Comparison of ENCODE assay signal across 30 cellular contexts in genomic region chr21:32214654-32215305, GRCh38.
DNase-seq lines count a peak whose midpoint lies in the region; ATAC-seq and TF ChIP-seq lines count a peak whose summit lies in the region.
"Had no signal": no experiment of that assay in that cellular context is flagged by ENCODE, and none has a peak within 500 bp of the region (broad histone marks: within the 10 kb centered on the region; RNA-seq: fewer than 3 reads in every experiment).

No MANE protein-coding gene starts in this region.

- no peak for TF ChIP-seq CTCF in H9 (conservative IDR thresholded peaks at IDR 0.05)
- no peak for TF ChIP-seq CTCF in PC-3 (conservative IDR thresholded peaks at IDR 0.05; ENCODE audit: low read depth, low read length)

- no peak overlapping the region for H3K56ac ChIP-seq in H9 (ENCODE audit: insufficient read length, low read depth, low read length)

- H3K4me2 ChIP-seq in H9 (ENCODE audit: insufficient read depth, insufficient read length, low read length) = no peak overlapping the region
- H3K4me2 ChIP-seq in PC-3 (ENCODE audit: low read length) = no peak overlapping the region
- no peak overlapping the region for H3K4me2 ChIP-seq in neuronal stem cell (ENCODE audit: insufficient read depth, low read length, poor library complexity, severe bottlenecking)
- H3K4me2 ChIP-seq: PC-9 had no signal

- H2AFZ ChIP-seq in H9 (ENCODE audit: low read length) = no peak overlapping the region
- no peak overlapping the region for H2AFZ ChIP-seq in PC-3 (ENCODE audit: low read length)
- no peak overlapping the region for H2AFZ ChIP-seq in neuronal stem cell (ENCODE audit: low read length)
- H2AFZ ChIP-seq: GM23248, PC-9 had no signal

- H3K4me3 ChIP-seq in PC-3 (ENCODE audit: low read length) (no peak overlapping the region), neuronal stem cell (ENCODE audit: low read length in 2 of 2) (no peak overlapping the region)
- H3K4me3 ChIP-seq: GM12878, GM23248, HAP-1, MG63, PC-9, SJSA1 had no signal

- WGBS in H9 (ENCODE audit: extremely low coverage, insufficient read length, low lambda C conversion rate) = no CpG with 5 or more reads among the region's 5 CpGs
- WGBS in neuronal stem cell (ENCODE audit: extremely low coverage in 2 of 2, insufficient read length in 2 of 2, insufficient replicate concordance in 1 of 2), 2 donors = no CpG with 5 or more reads among the region's 5 CpGs

- H4K8ac ChIP-seq in H9 (replicated peaks; ENCODE audit: insufficient read length, low read depth, low read length) (no peak overlapping the region), neuronal stem cell (ENCODE audit: low read depth, low read length) (no peak overlapping the region)

- no peak overlapping the region for H3K9ac ChIP-seq in H9 (ENCODE audit: extremely low read depth, insufficient read length, low read length)
- no peak overlapping the region for H3K9ac ChIP-seq in PC-3 (ENCODE audit: low read length)
- no peak overlapping the region for H3K9ac ChIP-seq in neuronal stem cell (ENCODE audit: low read depth, low read length, poor library complexity)
- H3K9ac ChIP-seq: GM23248 had no signal

- no peak overlapping the region for H2AK5ac ChIP-seq in H9 (ENCODE audit: insufficient read length, low read length)
- no peak overlapping the region for H2AK5ac ChIP-seq in neuronal stem cell (ENCODE audit: low read depth, low read length)

- H2BK5ac ChIP-seq in H9 (ENCODE audit: insufficient read length, low read length) (no peak overlapping the region), neuronal stem cell (ENCODE audit: low read length) (no peak overlapping the region)

- H3K4me3 Mint-ChIP-seq in H9 = no peak overlapping the region
- H3K4me3 Mint-ChIP-seq in activated CD4-positive, alpha-beta memory T cell treated with anti-CD3 and anti-CD28 coated beads, Interleukin-2, amount 10 ng/mL, durations not matched to agents 7 days and 5 days = no peak overlapping the region
- H3K4me3 Mint-ChIP-seq: CD14-positive monocyte; CD8-positive, alpha-beta memory T cell; HFFc6 had no signal

- H3K36me3 Mint-ChIP-seq in H9 (ENCODE audit: insufficient read depth in 1 of 3, low read depth in 3 of 3) = no peaks in the 10 kb centered on the region; a peak in 1 of 7 replicates
- no peaks in the 10 kb centered on the region for H3K36me3 Mint-ChIP-seq in activated CD4-positive, alpha-beta memory T cell treated with anti-CD3 and anti-CD28 coated beads, Interleukin-2, amount 10 ng/mL, durations not matched to agents 7 days and 5 days (ENCODE audit: low read depth)
- H3K36me3 Mint-ChIP-seq: CD14-positive monocyte had no signal

- H4K5ac ChIP-seq in H9 (ENCODE audit: insufficient read length, low read depth, low read length) = no peak overlapping the region

- H2BK120ac ChIP-seq in H9 (ENCODE audit: low read depth, low read length, poor library complexity, severe bottlenecking) (no peak overlapping the region), neuronal stem cell (ENCODE audit: low read depth, low read length) (no peak overlapping the region)

- POLR2A ChIA-PET in PC-3 (lab: Charles Lee; ENCODE audit: unreplicated experiment) = no interaction called here
- POLR2A ChIA-PET in activated CD4-positive, alpha-beta memory T cell treated with anti-CD3 and anti-CD28 coated beads, Interleukin-2, amount 10 ng/mL, durations not matched to agents 7 days and 5 days (lab: Charles Lee) = no interaction called here

- no peak overlapping the region for H4K91ac ChIP-seq in H9 (ENCODE audit: insufficient read length, low read depth, low read length)
- no peak overlapping the region for H4K91ac ChIP-seq in neuronal stem cell (ENCODE audit: low read depth, low read length, poor library complexity)

- H3K9me3 ChIP-seq in H9 (ENCODE audit: control insufficient read depth, low read depth, low read length) = no peaks in the 10 kb centered on the region
- no peaks in the 10 kb centered on the region for H3K9me3 ChIP-seq in PC-3 (ENCODE audit: low read length)
- peaks cover 0 to 7% of the 10 kb centered on the region in 2 donors for H3K9me3 ChIP-seq in neuronal stem cell (replicated peaks in 1 of 2; ENCODE audit: control insufficient read depth in 2 of 2, insufficient read depth in 1 of 2, low read depth in 1 of 2, low read length in 2 of 2)
- H3K9me3 ChIP-seq: HAP-1, MG63, SJSA1 had no signal

- intact Hi-C loops in PC-3 (cut with micrococcal nuclease) = no loop called here

- H3K4me1 ChIP-seq in H9 (ENCODE audit: insufficient read depth, low read length) = no peaks in the 10 kb centered on the region
- H3K4me1 ChIP-seq in PC-3 (ENCODE audit: insufficient read depth, low read length) = no peaks in the 10 kb centered on the region
- H3K4me1 ChIP-seq in neuronal stem cell (ENCODE audit: control insufficient read depth in 2 of 2, insufficient read depth in 1 of 2, low read depth in 1 of 2, low read length in 2 of 2) = peaks cover 0 to 3% of the 10 kb centered on the region in 2 donors
- H3K4me1 ChIP-seq: HAP-1, SJSA1 had no signal

- H3K23me2 ChIP-seq in H9 (ENCODE audit: insufficient read length, low read depth, low read length, poor library complexity, severe bottlenecking) = no peaks in the 10 kb centered on the region

- H4K20me1 ChIP-seq in H9 (ENCODE audit: control insufficient read depth, insufficient read depth, insufficient read length) = no peaks in the 10 kb centered on the region
- H4K20me1 ChIP-seq in PC-3 (ENCODE audit: low read length) = no peaks in the 10 kb centered on the region

- H3T11ph ChIP-seq in H9 (ENCODE audit: low read length) = no peak overlapping the region

- no peak overlapping the region for H2BK20ac ChIP-seq in H9 (ENCODE audit: low read depth, low read length, poor library complexity, severe bottlenecking)

- no peak overlapping the region for H3K18ac ChIP-seq in H9 (ENCODE audit: insufficient read length, low read depth, low read length)
- H3K18ac ChIP-seq in neuronal stem cell (ENCODE audit: low read length) = no peak overlapping the region

- no peaks in the 10 kb centered on the region for H3K9me2 ChIP-seq in PC-3 (replicated peaks; ENCODE audit: low read length)

- peaks cover 5 to 9% of the 10 kb centered on the region in 2 experiments; a peak in 2 of 5 replicates for H3K9me3 Mint-ChIP-seq in H9
- peaks cover 2% of the 10 kb centered on the region for H3K9me3 Mint-ChIP-seq in activated CD4-positive, alpha-beta memory T cell treated with anti-CD3 and anti-CD28 coated beads, Interleukin-2, amount 10 ng/mL, durations not matched to agents 7 days and 5 days

- H3K79me1 ChIP-seq in H9 (ENCODE audit: insufficient read depth, low read depth, low read length, poor library complexity, severe bottlenecking) (no peaks in the 10 kb centered on the region), neuronal stem cell (ENCODE audit: low read depth, low read length) (no peaks in the 10 kb centered on the region)

- no peaks in the 10 kb centered on the region for H3F3A ChIP-seq in PC-3 (ENCODE audit: low read length, unreplicated experiment)

- no TSS peak for BruUV-seq in PC-3 (replicated peaks; lab: Mats Ljungman, UMichigan)

- ATAC-seq in PC-3 (no peak), esophagus mucosa (peak; percentile 78), HG02870 (IDR thresholded peaks at IDR 0.05; ENCODE audit: unreplicated experiment) (no peak)
- ATAC-seq: GM12878 had no signal

- peaks cover 3% of the 10 kb centered on the region in 2 experiments; a peak in 1 of 4 replicates for H3K4me1 Mint-ChIP-seq in H9
- H3K4me1 Mint-ChIP-seq in activated CD4-positive, alpha-beta memory T cell treated with anti-CD3 and anti-CD28 coated beads, Interleukin-2, amount 10 ng/mL, durations not matched to agents 7 days and 5 days = no peaks in the 10 kb centered on the region
- H3K4me1 Mint-ChIP-seq: CD14-positive monocyte; CD8-positive, alpha-beta memory T cell had no signal

- H3K27me3 ChIP-seq in H9 (ENCODE audit: insufficient read depth, low read length) = no peaks in the 10 kb centered on the region
- peaks cover 91% of the 10 kb centered on the region for H3K27me3 ChIP-seq in PC-3 (ENCODE audit: low read length)
- H3K27me3 ChIP-seq in neuronal stem cell (ENCODE audit: control insufficient read depth in 3 of 3, insufficient read depth in 3 of 3, low read depth in 1 of 3, low read length in 3 of 3) = no peaks in the 10 kb centered on the region
- H3K27me3 ChIP-seq: BE2C, SJSA1 had no signal

- DNase-seq in H9 (no peak), PC-3 (peak; percentile 15), neuronal stem cell (ENCODE audit: low spot score) (no peak), T-helper 9 cell (no peak)
- no peak for DNase-seq in activated CD4-positive, alpha-beta memory T cell treated with anti-CD3 and anti-CD28 coated beads, Interleukin-2, amount 10 ng/mL, durations not matched to agents 7 days and 5 days
- DNase-seq: 8988T; ACHN; BE2C; CD8-positive, alpha-beta memory T cell; DMS 273 treated with DMSO at 0.1 percent for 48 hours; DMS79; EL; GDM1; GM23248; HFFc6; KG1; MG63; NCI-H1105 treated with DMSO at 0.1 percent for 48 hours; NCI-H2029 treated with DMSO at 0.1 percent for 48 hours; NCI-H2227 treated with DMSO at 0.1 percent for 48 hours; NCI-H526 treated with DMSO at 0.1 percent for 48 hours; NK-92 treated with Interleukin-12 subunit alpha and Interleukin-12 subunit beta, amount 100 ng/mL, for 24 hours; PC-9; Right ventricle myocardium superior had no signal

- H3K23ac ChIP-seq in H9 (ENCODE audit: insufficient read length, low read depth, low read length) (no peak overlapping the region), neuronal stem cell (ENCODE audit: low read depth, low read length, poor library complexity) (peak overlapping the region; percentile 68)

- CTCF ChIA-PET in PC-3 (lab: Charles Lee) = no interaction called here
- CTCF ChIA-PET in activated CD4-positive, alpha-beta memory T cell treated with anti-CD3 and anti-CD28 coated beads, Interleukin-2, amount 10 ng/mL, durations not matched to agents 7 days and 5 days (lab: Charles Lee) = no interaction called here

- H3K4ac ChIP-seq in H9 (ENCODE audit: low read depth, low read length) = no peak overlapping the region
- no peak overlapping the region for H3K4ac ChIP-seq in neuronal stem cell (ENCODE audit: low read length)

- H3K27ac Mint-ChIP-seq in H9 = peak overlapping the region in 1 of 3 experiments; percentile 46; a peak in 2 of 7 replicates
- no peak overlapping the region for H3K27ac Mint-ChIP-seq in activated CD4-positive, alpha-beta memory T cell treated with anti-CD3 and anti-CD28 coated beads, Interleukin-2, amount 10 ng/mL, durations not matched to agents 7 days and 5 days
- H3K27ac Mint-ChIP-seq: CD14-positive monocyte; CD8-positive, alpha-beta memory T cell; HFFc6 had no signal

- no peaks in the 10 kb centered on the region for H3K36me3 ChIP-seq in PC-3 (ENCODE audit: low read depth, low read length)
- peaks cover 0 to 1% of the 10 kb centered on the region in 2 donors for H3K36me3 ChIP-seq in neuronal stem cell (replicated peaks in 1 of 2; ENCODE audit: control insufficient read depth in 2 of 2, insufficient read depth in 2 of 2, low read length in 2 of 2)
- H3K36me3 ChIP-seq: BE2C, HAP-1, MG63, SJSA1 had no signal

- H3K27ac ChIP-seq in H9 (ENCODE audit: insufficient read length, low read depth, low read length) (no peak overlapping the region), PC-3 (ENCODE audit: low read length) (no peak overlapping the region), neuronal stem cell (replicated peaks; ENCODE audit: low read length) (no peak overlapping the region)
- H3K27ac ChIP-seq: GM23248, PC-9, SJSA1 had no signal

- H3K79me2 ChIP-seq in H9 (ENCODE audit: insufficient read depth, low read length) = no peaks in the 10 kb centered on the region
- no peaks in the 10 kb centered on the region for H3K79me2 ChIP-seq in PC-3 (ENCODE audit: low read length)

- H3K27me3 Mint-ChIP-seq in H9 (ENCODE audit: low read depth) = no peaks in the 10 kb centered on the region
- H3K27me3 Mint-ChIP-seq in activated CD4-positive, alpha-beta memory T cell treated with anti-CD3 and anti-CD28 coated beads, Interleukin-2, amount 10 ng/mL, durations not matched to agents 7 days and 5 days = no peaks in the 10 kb centered on the region

- H2BK12ac ChIP-seq in H9 (ENCODE audit: insufficient read length, low read depth, low read length) = no peak overlapping the region
- peak overlapping the region; percentile 46 for H2BK12ac ChIP-seq in neuronal stem cell (ENCODE audit: low read length)

- peak overlapping the region; percentile 36 for H3K14ac ChIP-seq in H9 (ENCODE audit: insufficient read depth, low read length)
- no peak overlapping the region for H3K14ac ChIP-seq in neuronal stem cell (ENCODE audit: low read length)

- H2BK15ac ChIP-seq in H9 (ENCODE audit: low read depth, low read length) (no peak overlapping the region), neuronal stem cell (ENCODE audit: low read length) (no peak overlapping the region)
